Comparison of ENCODE assay signal across 8 cellular contexts in genomic region chr13:98144501-98145350, GRCh38. TPM values are rescaled to one million over a fixed set of nuclear protein-coding genes. Genes with fewer than 3 reads are reported as not detected.
DNase-seq lines count a peak whose midpoint lies in the region; ATAC-seq and TF ChIP-seq lines count a peak whose summit lies in the region.

No MANE protein-coding gene starts in this region.

- WGBS in esophagus muscularis mucosa, result 31% methylated on average over 17 of the region's 17 CpGs
- 31 to 37% methylated on average over 17 of the region's 17 CpGs for WGBS in lower leg skin, 2 donors

- TF ChIP-seq CTCF in PC-9 (conservative IDR thresholded peaks at IDR 0.05) (no peak), esophagus muscularis mucosa (IDR thresholded peaks at IDR 0.05) (peak in 2 of 3 experiments; percentile 14), nephron progenitor cell (IDR thresholded peaks at IDR 0.05) (no peak), lower leg skin (IDR thresholded peaks at IDR 0.05) (no peak)

- H3K27ac ChIP-seq in PC-9, result no peak overlapping the region
- H3K27ac ChIP-seq in esophagus muscularis mucosa (replicated peaks in 1 of 4), result peak overlapping the region; percentile 3 to 83 (median 73)

- peak overlapping the region; percentile 83 for H2AFZ ChIP-seq in PC-9

- no peaks in the 10 kb centered on the region for H3K9me3 Mint-ChIP-seq in activated naive CD4-positive, alpha-beta T cell treated with anti-CD3 and anti-CD28 coated beads, Interleukin-2, amount 10 ng/mL, durations not matched to agents 7 days and 5 days
- peaks cover 4% of the 10 kb centered on the region for H3K9me3 Mint-ChIP-seq in nephron progenitor cell

- no peaks in the 10 kb centered on the region for H3K36me3 ChIP-seq in PC-9 (ENCODE audit: low read depth)
- no peaks in the 10 kb centered on the region for H3K36me3 ChIP-seq in esophagus muscularis mucosa

- H3K4me3 Mint-ChIP-seq in activated naive CD4-positive, alpha-beta T cell treated with anti-CD3 and anti-CD28 coated beads, Interleukin-2, amount 10 ng/mL, durations not matched to agents 7 days and 5 days, result peak overlapping the region; percentile 68
- peak overlapping the region; percentile 89 for H3K4me3 Mint-ChIP-seq in nephron progenitor cell

- ATAC-seq in HG02840 (IDR thresholded peaks at IDR 0.05; ENCODE audit: low FRiP score, unreplicated experiment), result no peak

- H3K27ac Mint-ChIP-seq in activated naive CD4-positive, alpha-beta T cell treated with anti-CD3 and anti-CD28 coated beads, Interleukin-2, amount 10 ng/mL, durations not matched to agents 7 days and 5 days, result no peak overlapping the region
- H3K27ac Mint-ChIP-seq in nephron progenitor cell, result peak overlapping the region; percentile 78

- BruUV-seq in PC-9 (replicated peaks; lab: Mats Ljungman, UMichigan), result no TSS peak

- no peaks in the 10 kb centered on the region for H3K36me3 Mint-ChIP-seq in activated naive CD4-positive, alpha-beta T cell treated with anti-CD3 and anti-CD28 coated beads, Interleukin-2, amount 10 ng/mL, durations not matched to agents 7 days and 5 days
- peaks cover 20% of the 10 kb centered on the region for H3K36me3 Mint-ChIP-seq in nephron progenitor cell (ENCODE audit: low read depth)

- H3K27me3 ChIP-seq in PC-9 (ENCODE audit: insufficient read depth, low read depth) (no peaks in the 10 kb centered on the region), esophagus muscularis mucosa (no peaks in the 10 kb centered on the region)

- H3K4me1 Mint-ChIP-seq in activated naive CD4-positive, alpha-beta T cell treated with anti-CD3 and anti-CD28 coated beads, Interleukin-2, amount 10 ng/mL, durations not matched to agents 7 days and 5 days, result peaks cover 15% of the 10 kb centered on the region
- H3K4me1 Mint-ChIP-seq in nephron progenitor cell, result peaks cover 60% of the 10 kb centered on the region

- CTCF ChIA-PET in activated naive CD4-positive, alpha-beta T cell treated with anti-CD3 and anti-CD28 coated beads, Interleukin-2, amount 10 ng/mL, durations not matched to agents 7 days and 5 days (lab: Charles Lee), result no interaction called here
- CTCF ChIA-PET in PC-9 (lab: Charles Lee), result interaction anchor here (0.6 kb wide), 1 partner anchor 33 kb away, joined by 3 read pairs; the partner anchor contains the start of gene RNF113B

- peak overlapping the region; percentile 83 for H3K4me2 ChIP-seq in PC-9

- H3K79me2 ChIP-seq in PC-9 (ENCODE audit: low read depth), result peaks cover 48% of the 10 kb centered on the region

- peaks cover 20% of the 10 kb centered on the region for H3K4me1 ChIP-seq in PC-9 (replicated peaks; ENCODE audit: insufficient read depth)
- H3K4me1 ChIP-seq in esophagus muscularis mucosa, result peaks cover 19 to 31% (median 29%) of the 10 kb centered on the region in 4 donors

- H3K4me3 ChIP-seq in PC-9 (peak overlapping the region; percentile 80), esophagus muscularis mucosa (peak overlapping the region; percentile 87 to 94 (median 88)), lower leg skin (ENCODE audit: low read depth, poor library complexity, severe bottlenecking) (no peak overlapping the region)

- H3K9me2 ChIP-seq in PC-9 (ENCODE audit: insufficient read depth), result no peaks in the 10 kb centered on the region

- TF ChIP-seq EP300 in esophagus muscularis mucosa (IDR thresholded peaks at IDR 0.05), result no peak

- DNase-seq in activated naive CD4-positive, alpha-beta T cell treated with anti-CD3 and anti-CD28 coated beads, Interleukin-2, amount 10 ng/mL, durations not matched to agents 7 days and 5 days, result no peak
- DNase-seq in activated naive CD4-positive, alpha-beta T cell treated with Interleukin-2 at 50 U/mL for 16 hours, result no peak
- DNase-seq in PC-9, result peak; percentile 10 to 34
- no peak for DNase-seq in esophagus muscularis mucosa (ENCODE audit: extremely low spot score)
- peak; percentile 50 for DNase-seq in nephron progenitor cell
- no peak for DNase-seq in lower leg skin (ENCODE audit: low spot score in 2 of 2)
- no peak for DNase-seq in T1000 (lab: John Stamatoyannopoulos, UW)

- H4K20me1 ChIP-seq in PC-9 (ENCODE audit: insufficient read depth), result peaks cover 4% of the 10 kb centered on the region

- H3K9me3 ChIP-seq in PC-9 (ENCODE audit: insufficient read depth, low read depth) (no peaks in the 10 kb centered on the region), esophagus muscularis mucosa (no peaks in the 10 kb centered on the region)

- TF ChIP-seq POLR2A in esophagus muscularis mucosa (IDR thresholded peaks at IDR 0.05; ENCODE audit: low read depth) (no peak), lower leg skin (IDR thresholded peaks at IDR 0.05) (no peak)

- peaks cover 73% of the 10 kb centered on the region for H3K27me3 Mint-ChIP-seq in activated naive CD4-positive, alpha-beta T cell treated with anti-CD3 and anti-CD28 coated beads, Interleukin-2, amount 10 ng/mL, durations not matched to agents 7 days and 5 days
- peaks cover 15% of the 10 kb centered on the region for H3K27me3 Mint-ChIP-seq in nephron progenitor cell (ENCODE audit: low read depth, poor library complexity)

- intact Hi-C loops in PC-9 (cut with micrococcal nuclease; ENCODE audit: unreplicated experiment) (loop anchor here (1.0 to 5.0 kb wide), 5 partner anchors 158 to 699 kb away; no protein-coding TSS in a partner anchor), esophagus muscularis mucosa (cut with DNase I) (loop anchor here (5.0 to 10.0 kb wide), 3 partner anchors 160 to 290 kb away; no protein-coding TSS in a partner anchor), lower leg skin (cut with DNase I; ENCODE audit: low total_unique reads) (no loop called here)

- POLR2A ChIA-PET in PC-9 (lab: Charles Lee; ENCODE audit: unreplicated experiment), result no interaction called here

- H3F3A ChIP-seq in PC-9 (ENCODE audit: insufficient read depth, low read depth), result peaks cover 12% of the 10 kb centered on the region; the same call in 1 of the 2 replicates

RNA-seq across cellular contexts. Expression of gene FARP1, which starts 1.8 kb away (rescaled TPM):
- total RNA-seq in PC-9 (2021) (40.1 and 62.1 TPM in 2 replicates), esophagus muscularis mucosa (10 to 100 TPM; 21.2 to 56.5 (median 35.1) TPM), lower leg skin (10 to 100 TPM in 3 of 4 donors, 1 to 10 TPM in 1; 4.9 to 26.2 (median 13.3) TPM)

RNA-seq across cellular contexts. Expression of gene RNF113B, which starts 32.3 kb away (rescaled TPM):
- total RNA-seq in PC-9 (2021), result not detected in 2 replicates
- total RNA-seq in esophagus muscularis mucosa, result not detected
- not detected for total RNA-seq in lower leg skin

Comparison
In these comparisons a context has a peak if more than half of its experiments do, and no peak if none do; other contexts are left out.
1. DNase-seq: peak in PC-9 (2 of 2) and nephron progenitor cell (single experiment); none in activated naive CD4-positive, alpha-beta T cell treated with anti-CD3 and anti-CD28 coated beads, Interleukin-2, amount 10 ng/mL, durations not matched to agents 7 days and 5 days (single experiment), activated naive CD4-positive, alpha-beta T cell treated with Interleukin-2 at 50 U/mL for 16 hours (single experiment), esophagus muscularis mucosa (single experiment), lower leg skin (0 of 2) and T1000 (single experiment).
2. CTCF ChIP-seq: peak in esophagus muscularis mucosa (2 of 3); none in PC-9 (single experiment), nephron progenitor cell (single experiment) and lower leg skin (0 of 3).